In genomic region chr12:8018666-8019581, GRCh38 we compare ENCODE assay signal across 8 cellular contexts. TPM values are rescaled to one million over a fixed set of nuclear protein-coding genes. Genes with fewer than 3 reads are reported as not detected.
DNase-seq lines count a peak whose midpoint lies in the region; ATAC-seq, FAIRE-seq and TF ChIP-seq lines count a peak whose summit lies in the region.

No MANE protein-coding gene starts in this region.

- H3K36me3 ChIP-seq in bronchial epithelial cell (ENCODE audit: control insufficient read depth, insufficient read depth, low read length) (no peaks in the 10 kb centered on the region), lower lobe of right lung (no peaks in the 10 kb centered on the region), aorta (ENCODE audit: control insufficient read depth in 1 of 2, insufficient read depth in 2 of 2, low read length in 1 of 2) (no peaks in the 10 kb centered on the region)

- 3 to 4% methylated on average over 58 of the region's 58 CpGs for WGBS in aorta, 2 donors

- ATAC-seq in lower lobe of right lung (peak; percentile 50 to 55), aorta (ENCODE audit: low FRiP score) (peak; percentile 65), HG03432 (IDR thresholded peaks at IDR 0.05; ENCODE audit: unreplicated experiment) (no peak), GM21515 (IDR thresholded peaks at IDR 0.05; ENCODE audit: unreplicated experiment) (no peak)

- H3K4me3 ChIP-seq in bronchial epithelial cell (ENCODE audit: low read depth, low read length), result no peak overlapping the region
- H3K4me3 ChIP-seq in lower lobe of right lung, result peak overlapping the region; percentile 46
- no peak overlapping the region for H3K4me3 ChIP-seq in aorta (ENCODE audit: low read length in 2 of 2)

- no peak overlapping the region for H3K27ac ChIP-seq in lower lobe of right lung
- no peak overlapping the region for H3K27ac ChIP-seq in aorta (ENCODE audit: low read depth in 1 of 2, low read length in 2 of 2)

- H3K4me1 ChIP-seq in lower lobe of right lung (peaks cover 12% of the 10 kb centered on the region), aorta (ENCODE audit: control insufficient read depth in 1 of 2, insufficient read depth in 2 of 2, low read length in 2 of 2) (no peaks in the 10 kb centered on the region)

- FAIRE-seq in bronchial epithelial cell (lab: Jason Lieb, UNC), result peak; percentile 50

- DNase-seq in ELR (ENCODE audit: low read depth) (peak; percentile 28), NCI-H748 (lab: John Stamatoyannopoulos, UW; ENCODE audit: unreplicated experiment) (peak; percentile 73), bronchial epithelial cell (ENCODE audit: low read depth) (no peak), lower lobe of right lung (no peak), aorta (peak in 1 of 2 donors; percentile 77), COLO829 (ENCODE audit: low spot score) (no peak)

- peaks cover 2% of the 10 kb centered on the region for H3K27me3 ChIP-seq in bronchial epithelial cell (ENCODE audit: control insufficient read depth, insufficient read depth, low read length)
- peaks cover 42% of the 10 kb centered on the region for H3K27me3 ChIP-seq in lower lobe of right lung (ENCODE audit: low read depth)
- peaks cover 0 to 1% of the 10 kb centered on the region in 2 donors for H3K27me3 ChIP-seq in aorta (ENCODE audit: control insufficient read depth in 1 of 2, insufficient read depth in 2 of 2, low read length in 1 of 2)

- no peak for TF ChIP-seq CTCF in bronchial epithelial cell (IDR thresholded peaks at IDR 0.05; ENCODE audit: insufficient read depth, low read length, severe bottlenecking)
- no peak for TF ChIP-seq CTCF in lower lobe of right lung (IDR thresholded peaks at IDR 0.05)

- no peaks in the 10 kb centered on the region for H3K9me3 ChIP-seq in lower lobe of right lung
- no peaks in the 10 kb centered on the region for H3K9me3 ChIP-seq in aorta (ENCODE audit: control insufficient read depth, low read length)

- intact Hi-C loops in lower lobe of right lung (cut with DNase I), result no loop called here
- intact Hi-C loops in aorta (cut with DNase I), result no loop called here

RNA-seq across cellular contexts. Expression of gene FOXJ2, which starts 13.6 kb away (rescaled TPM):
- total RNA-seq in bronchial epithelial cell (3.4 and 5.1 TPM in 2 replicates), lower lobe of right lung (19.8 TPM), aorta (10 to 100 TPM; 29.8 to 32.1 TPM)
- polyA plus RNA-seq in aorta, result 10 to 100 TPM in 1 of 2 donors, 1 to 10 TPM in 1; 6.0 to 12.1 TPM

RNA-seq across cellular contexts. Expression of gene C3AR1, which starts 47.2 kb away (rescaled TPM):
- total RNA-seq in bronchial epithelial cell (not detected in 2 replicates), lower lobe of right lung (62.1 TPM), aorta (10 to 100 TPM; 23.4 to 39.8 TPM)
- 10 to 100 TPM in 1 of 2 donors, 1 to 10 TPM in 1; 4.8 to 23.9 TPM for polyA plus RNA-seq in aorta

Comparison
In these comparisons a context has a peak if more than half of its experiments do, and no peak if none do; other contexts are left out.
1. DNase-seq: peak in ELR (single experiment) and NCI-H748 (single experiment); none in bronchial epithelial cell (single experiment), lower lobe of right lung (single experiment) and COLO829 (single experiment).
2. ATAC-seq: peak in lower lobe of right lung (2 of 2) and aorta (single experiment); none in HG03432 (single experiment) and GM21515 (single experiment).
3. RNA of gene C3AR1, which starts 47.2 kb away (total RNA-seq): 62.1 TPM in lower lobe of right lung (single experiment) and 23.4 to 39.8 TPM in aorta; not detected in bronchial epithelial cell; every median in the first group is over 10 times any median in the second.